Comparison of ENCODE assay signal across 22 cellular contexts in genomic region chr13:28560612-28561011, GRCh38.
"Had no signal": no experiment of that assay in that cellular context is flagged by ENCODE, and none has a peak within 500 bp of the region (broad histone marks: within the 10 kb centered on the region; RNA-seq: fewer than 3 reads in every experiment).

No MANE protein-coding gene starts in this region.

- DNase-seq: dermis blood vessel endothelial cell; dorsolateral prefrontal cortex; effector CD4-positive, alpha-beta T cell; effector memory CD4-positive, alpha-beta T cell; foreskin keratinocyte; gastrocnemius medialis; glutamatergic neuron; head of caudate nucleus; heart right ventricle; hippocampal formation; left cardiac atrium; left lung; left ventricle myocardium superior; lower lobe of right lung; mesenchymal stem cell; mucosa of descending colon had no signal

- H3K27ac ChIP-seq: coronary artery, dorsolateral prefrontal cortex, esophagus muscularis mucosa, foreskin keratinocyte, gastrocnemius medialis, heart right ventricle, left lung, lower lobe of right lung had no signal

- H3K4me3 ChIP-seq: coronary artery, dorsolateral prefrontal cortex, esophagus muscularis mucosa, gastrocnemius medialis, heart right ventricle, left lung, lower lobe of right lung, mucosa of descending colon had no signal

- H3K4me3 Mint-ChIP-seq: mesothelial cell of epicardium had no signal

- H3K27ac Mint-ChIP-seq: mesothelial cell of epicardium had no signal

- H3K9me3 ChIP-seq: esophagus muscularis mucosa, gastrocnemius medialis, heart right ventricle, left lung, lower lobe of right lung, mucosa of descending colon had no signal

- H3K36me3 ChIP-seq: esophagus muscularis mucosa, gastrocnemius medialis, heart right ventricle, left lung, lower lobe of right lung had no signal

- FAIRE-seq: colon, islet of Langerhans, keratinocyte had no signal

- H3K36me3 Mint-ChIP-seq: mesothelial cell of epicardium had no signal

- H3K9me3 Mint-ChIP-seq: mesothelial cell of epicardium had no signal

- H3K4me1 ChIP-seq: foreskin keratinocyte, gastrocnemius medialis, left lung had no signal
